Comparison of ENCODE assay signal across 12 cellular contexts in genomic region chr10:21100871-21101514, GRCh38.
DNase-seq lines count a peak whose midpoint lies in the region; ATAC-seq and TF ChIP-seq lines count a peak whose summit lies in the region.
"Had no signal": no experiment of that assay in that cellular context is flagged by ENCODE, and none has a peak within 500 bp of the region (broad histone marks: within the 10 kb centered on the region; RNA-seq: fewer than 3 reads in every experiment).

No MANE protein-coding gene starts in this region.

- no peaks in the 10 kb centered on the region for H3K36me3 ChIP-seq in left lung
- H3K36me3 ChIP-seq in upper lobe of left lung: no peaks in the 10 kb centered on the region
- H3K36me3 ChIP-seq: thoracic aorta had no signal

- no peak for TF ChIP-seq CTCF in MCF 10A (IDR thresholded peaks at IDR 0.05; ENCODE audit: unreplicated experiment)
- TF ChIP-seq CTCF in left lung (IDR thresholded peaks at IDR 0.05): no peak
- TF ChIP-seq CTCF in upper lobe of left lung (IDR thresholded peaks at IDR 0.05): no peak

- H3K27me3 ChIP-seq in left lung (no peaks in the 10 kb centered on the region), upper lobe of left lung (no peaks in the 10 kb centered on the region)

- TF ChIP-seq EP300 in upper lobe of left lung (IDR thresholded peaks at IDR 0.05): no peak

- 57 to 64% methylated on average over 7 of the region's 7 CpGs for WGBS in upper lobe of left lung, 2 donors

- no peak overlapping the region for H3K4me3 Mint-ChIP-seq in activated T-cell treated with anti-CD3 and anti-CD28 coated beads, Interleukin-2, amount 50 U/mL, for 24 hours
- no peak overlapping the region for H3K4me3 Mint-ChIP-seq in MCF 10A (ENCODE audit: unreplicated experiment)
- H3K4me3 Mint-ChIP-seq: natural killer cell treated with Interleukin-12 subunit alpha and Interleukin-12 subunit beta and Interleukin-15 and Interleukin-18, amount 100 ng/mL, for 72 hours had no signal

- CTCF ChIA-PET in MCF 10A (lab: Yijun Ruan, JAX): interaction anchor here (1.5 kb wide), 2 partner anchors 21 to 23 kb away, joined by 3 to 5 read pairs; no protein-coding TSS in a partner anchor

- H3K9me3 Mint-ChIP-seq in activated T-cell treated with anti-CD3 and anti-CD28 coated beads, Interleukin-2, amount 50 U/mL, for 24 hours: no peaks in the 10 kb centered on the region
- H3K9me3 Mint-ChIP-seq in MCF 10A (ENCODE audit: unreplicated experiment): peaks cover 6% of the 10 kb centered on the region
- H3K9me3 Mint-ChIP-seq: natural killer cell treated with Interleukin-12 subunit alpha and Interleukin-12 subunit beta and Interleukin-15 and Interleukin-18, amount 100 ng/mL, for 72 hours had no signal

- no peak overlapping the region for H3K4me3 ChIP-seq in left lung
- H3K4me3 ChIP-seq in upper lobe of left lung: no peak overlapping the region
- H3K4me3 ChIP-seq: SK-N-MC, thoracic aorta had no signal

- H3K4me1 ChIP-seq in left lung (no peaks in the 10 kb centered on the region), upper lobe of left lung (peaks cover 0 to 4% (median 1%) of the 10 kb centered on the region in 4 donors)

- no peak for TF ChIP-seq POLR2A in upper lobe of left lung (IDR thresholded peaks at IDR 0.05)

- ATAC-seq in left lung (peak; percentile 62), upper lobe of left lung (ENCODE audit: low FRiP score in 2 of 2) (peak in 1 of 2 donors; percentile 76), HG02884 (IDR thresholded peaks at IDR 0.05; ENCODE audit: unreplicated experiment) (no peak)

- POLR2A ChIA-PET in MCF 10A (lab: Yijun Ruan, JAX): interaction anchor here (0.5 to 0.7 kb wide), 2 partner anchors 9 to 27 kb away, joined by 3 to 4 read pairs; no protein-coding TSS in a partner anchor

- H3K36me3 Mint-ChIP-seq in activated T-cell treated with anti-CD3 and anti-CD28 coated beads, Interleukin-2, amount 50 U/mL, for 24 hours (ENCODE audit: low read depth): no peaks in the 10 kb centered on the region
- peaks cover 13% of the 10 kb centered on the region for H3K36me3 Mint-ChIP-seq in MCF 10A (ENCODE audit: insufficient read depth, unreplicated experiment)
- H3K36me3 Mint-ChIP-seq: natural killer cell treated with Interleukin-12 subunit alpha and Interleukin-12 subunit beta and Interleukin-15 and Interleukin-18, amount 100 ng/mL, for 72 hours had no signal

- BruUV-seq in MCF 10A (replicated peaks; lab: Mats Ljungman, UMichigan): no TSS peak

- H3K9me3 ChIP-seq in left lung (no peaks in the 10 kb centered on the region), upper lobe of left lung (no peaks in the 10 kb centered on the region)
- H3K9me3 ChIP-seq: thoracic aorta had no signal

- intact Hi-C loops in MCF 10A (cut with micrococcal nuclease): no loop called here
- intact Hi-C loops in left lung (cut with DNase I): no loop called here

- H3K27ac ChIP-seq in left lung: peak overlapping the region; percentile 41 to 63
- H3K27ac ChIP-seq in upper lobe of left lung: peak overlapping the region; percentile 1 to 32 (median 24)
- H3K27ac ChIP-seq: SK-N-MC, thoracic aorta had no signal

- no peaks in the 10 kb centered on the region for H3K27me3 Mint-ChIP-seq in activated T-cell treated with anti-CD3 and anti-CD28 coated beads, Interleukin-2, amount 50 U/mL, for 24 hours
- no peaks in the 10 kb centered on the region for H3K27me3 Mint-ChIP-seq in MCF 10A (ENCODE audit: insufficient read depth, unreplicated experiment)

- H3K4me1 Mint-ChIP-seq in activated T-cell treated with anti-CD3 and anti-CD28 coated beads, Interleukin-2, amount 50 U/mL, for 24 hours (ENCODE audit: low read depth): peaks cover 28% of the 10 kb centered on the region
- peaks cover 42% of the 10 kb centered on the region for H3K4me1 Mint-ChIP-seq in MCF 10A (ENCODE audit: insufficient read depth, unreplicated experiment)

- H3K27ac Mint-ChIP-seq in activated T-cell treated with anti-CD3 and anti-CD28 coated beads, Interleukin-2, amount 50 U/mL, for 24 hours: peak overlapping the region; percentile 75
- peak overlapping the region; percentile 85 for H3K27ac Mint-ChIP-seq in MCF 10A (ENCODE audit: low read depth, unreplicated experiment)
- H3K27ac Mint-ChIP-seq: natural killer cell treated with Interleukin-12 subunit alpha and Interleukin-12 subunit beta and Interleukin-15 and Interleukin-18, amount 100 ng/mL, for 72 hours had no signal

- DNase-seq in activated T-cell treated with anti-CD3 and anti-CD28 coated beads, Interleukin-2, amount 50 U/mL, for 24 hours: no peak
- DNase-seq in activated T-cell treated with anti-CD3 and anti-CD28 coated beads for 4 hours: no peak
- peak; percentile 33 for DNase-seq in MCF 10A (ENCODE audit: unreplicated experiment)
- DNase-seq in left lung: no peak
- DNase-seq in upper lobe of left lung: no peak
- no peak for DNase-seq in cerebellar nuclear complex (lab: John Stamatoyannopoulos, UW)
- no peak for DNase-seq in SHP77 (lab: John Stamatoyannopoulos, UW)
- DNase-seq: activated CD8-positive, alpha-beta memory T cell treated with anti-CD3 and anti-CD28 coated beads for 24 hours had no signal
